ENCODE assay signal across 8 cellular contexts in the genomic region with DNA sequence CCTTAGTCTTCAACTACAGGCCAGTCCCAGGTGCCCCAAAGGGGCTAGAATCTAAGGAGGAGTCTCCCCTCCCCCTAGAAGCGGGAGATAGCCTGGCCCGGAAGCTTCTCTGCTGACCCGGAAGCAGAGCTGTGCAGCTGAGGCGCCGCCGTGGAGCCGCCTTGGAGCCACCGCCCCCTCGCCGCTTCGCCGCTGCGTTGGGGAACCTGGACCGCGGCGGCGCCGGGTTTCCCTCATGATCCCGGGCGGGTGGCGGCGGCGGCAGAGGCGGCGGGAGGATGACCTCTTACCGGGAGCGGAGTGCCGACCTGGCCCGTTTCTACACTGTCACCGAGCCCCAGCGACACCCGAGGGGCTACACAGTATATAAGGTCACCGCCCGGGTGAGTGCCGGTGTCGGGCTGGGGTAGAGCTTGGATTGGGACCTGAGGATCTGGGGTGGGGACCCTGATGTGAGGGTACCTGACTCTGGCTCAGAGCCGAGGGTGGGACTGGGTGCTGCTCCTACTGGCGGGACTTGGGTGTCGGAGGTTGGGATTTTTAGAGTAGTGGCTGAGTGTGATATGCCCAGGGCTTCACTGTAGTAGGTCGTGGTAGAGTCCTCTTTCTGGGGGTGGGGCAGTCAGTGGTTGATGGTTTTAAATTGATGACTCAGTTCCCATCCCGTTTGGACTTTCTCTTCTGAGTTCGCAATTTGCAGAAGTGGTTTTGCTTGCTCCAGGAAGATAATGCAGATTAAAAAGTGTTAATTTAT. TPM values are rescaled to one million over a fixed set of nuclear protein-coding genes. Genes with fewer than 3 reads are reported as not detected.
A peak's percentile ranks its signal among the peaks of the same experiment; 100 is the strongest.
DNase-seq lines count a peak whose midpoint lies in the region; ATAC-seq and TF ChIP-seq lines count a peak whose summit lies in the region.

TSS of gene RPS6KC1 (plus strand) at position 115 of the 754 bp plus-strand sequence. CDS start at position 279, 164 bp downstream.

- intact Hi-C loops in spleen (cut with DNase I; ENCODE audit: low total_unique reads) = no loop called here

- 0 to 2% (median 0%) methylated on average over 19 to 42 of the region's 42 CpGs for WGBS in spleen, 5 donors

- H3K4me1 ChIP-seq in spleen = peaks cover 5 to 53% (median 21%) of the 10 kb centered on the region in 6 donors

- peak; percentile 84 for ATAC-seq in GM18870 (IDR thresholded peaks at IDR 0.05; ENCODE audit: unreplicated experiment)
- ATAC-seq in HG03108 (IDR thresholded peaks at IDR 0.05; ENCODE audit: unreplicated experiment) = peak; percentile 98

- peak; percentile 20 for DNase-seq in AG04450 (ENCODE audit: low read depth, low spot score)
- DNase-seq in NCI-H2196 treated with DMSO at 0.1 percent for 48 hours (lab: John Stamatoyannopoulos, UW; ENCODE audit: unreplicated experiment) = peak; percentile 70
- DNase-seq in cardiac fibroblast (ENCODE audit: low read depth in 2 of 2) = peak; percentile 82
- peak; percentile 92 for DNase-seq in inferior parietal cortex (ENCODE audit: extremely low spot score)
- peak; percentile 97 for DNase-seq in spleen

- H3K4me3 ChIP-seq in AG04450 (ENCODE audit: low read depth, low read length) (peak within 1 kb of the TSS; percentile 96), WI38 (ENCODE audit: low read depth, low read length) (peak within 1 kb of the TSS; percentile 81), cardiac fibroblast (replicated peaks in 1 of 2; ENCODE audit: low read depth in 2 of 2, low read length in 2 of 2) (peak within 1 kb of the TSS; percentile 69 to 87), spleen (peak within 1 kb of the TSS; percentile 75 to 97 (median 88))

- H3K27me3 ChIP-seq in AG04450 (ENCODE audit: control insufficient read depth, insufficient read depth, low read length) (no peaks in the 10 kb centered on the region), spleen (replicated peaks in 1 of 7) (peaks cover 0 to 13% (median 0%) of the 10 kb centered on the region in 7 donors)

- TF ChIP-seq POLR2A in spleen (IDR thresholded peaks at IDR 0.05) = no peak

- CTCF ChIA-PET in AG04450 (lab: Charles Lee) = interaction anchor here (0.6 to 1.9 kb wide), 2 partner anchors 19 to 136 kb away, joined by 3 to 7 read pairs; no protein-coding TSS in a partner anchor

- H3K36me3 ChIP-seq in spleen = no peaks in the 10 kb centered on the region

- TF ChIP-seq CTCF in AG04450 (IDR thresholded peaks at IDR 0.05; ENCODE audit: low read depth, low read length) (no peak), WI38 (IDR thresholded peaks at IDR 0.05; ENCODE audit: low read depth, low read length) (no peak), cardiac fibroblast (IDR thresholded peaks at IDR 0.05; ENCODE audit: low read depth, low read length) (no peak), spleen (IDR thresholded peaks at IDR 0.05 in 8 of 11, conservative IDR thresholded peaks at IDR 0.05 in 3 of 11) (peak in 2 of 11 experiments; percentile 14 to 17)

- H3K27ac ChIP-seq in AG04450 (ENCODE audit: low read depth, low read length) (peak within 1 kb of the TSS; percentile 74), spleen (peak within 1 kb of the TSS; percentile 77 to 90 (median 85))

- POLR2A ChIA-PET in AG04450 (lab: Yijun Ruan, JAX) = no interaction called here

- no peaks in the 10 kb centered on the region; the same call in 1 of the 2 replicates for H3K9me3 ChIP-seq in AG04450 (ENCODE audit: control insufficient read depth, insufficient read depth, low read length)
- no peaks in the 10 kb centered on the region for H3K9me3 ChIP-seq in spleen

RNA-seq across cellular contexts. Expression of gene RPS6KC1, which starts in this region (rescaled TPM):
- polyA plus RNA-seq in AG04450 (2011; rRNA removed) = 20.0 and 25.3 TPM in 2 replicates
- 18.2 and 32.5 TPM in 2 replicates for polyA minus RNA-seq in AG04450 (2011; rRNA and poly(A)+ RNA removed)
- total RNA-seq in spleen = 10 to 100 TPM; 14.1 to 33.5 (median 24.6) TPM
- polyA plus RNA-seq in spleen = 1 to 10 TPM; 2.8 to 3.8 (median 3.2) TPM

Comparison
In these comparisons a context has a peak if more than half of its experiments do, and no peak if none do; other contexts are left out.
1. Peak in every context shown above with its lines: DNase-seq, ATAC-seq, H3K4me3 ChIP-seq and H3K27ac ChIP-seq.
2. DNase-seq: peak in every context shown above with its lines; median percentile 97 in spleen; 92 in inferior parietal cortex; 82 in cardiac fibroblast; 70 in NCI-H2196 treated with DMSO at 0.1 percent for 48 hours; 20 in AG04450.